Comparison of ENCODE assay signal across 8 cellular contexts in genomic region chr11:77637345-77638165, GRCh38.
A peak's percentile ranks its signal among the peaks of the same experiment; 100 is the strongest.
DNase-seq lines count a peak whose midpoint lies in the region; ATAC-seq and TF ChIP-seq lines count a peak whose summit lies in the region.

A gene with protein sequence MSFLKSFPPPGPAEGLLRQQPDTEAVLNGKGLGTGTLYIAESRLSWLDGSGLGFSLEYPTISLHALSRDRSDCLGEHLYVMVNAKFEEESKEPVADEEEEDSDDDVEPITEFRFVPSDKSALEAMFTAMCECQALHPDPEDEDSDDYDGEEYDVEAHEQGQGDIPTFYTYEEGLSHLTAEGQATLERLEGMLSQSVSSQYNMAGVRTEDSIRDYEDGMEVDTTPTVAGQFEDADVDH (minus strand): TSS chr11:77637794. CDS start chr11:77637714, 80 bp downstream.

- in situ Hi-C loops in astrocyte of the cerebellum (cut with HindIII; ENCODE audit: low sequenced_read_pairs), result no loop called here

- DNase-seq in NCI-H187 treated with DMSO at 0.1 percent for 48 hours (lab: John Stamatoyannopoulos, UW), result peak; percentile 48
- DNase-seq in T-helper 22 cell (ENCODE audit: low read depth), result peak; percentile 56
- peak; percentile 65 for DNase-seq in astrocyte of the cerebellum (ENCODE audit: low read depth)
- peak; percentile 82 to 85 for DNase-seq in hippocampal formation (lab: John Stamatoyannopoulos, UW)
- peak; percentile 96 for DNase-seq in retina
- DNase-seq in cortex of kidney (lab: John Stamatoyannopoulos, UW), result no peak

- ATAC-seq in GM18499 (IDR thresholded peaks at IDR 0.05; ENCODE audit: insufficient read depth, unreplicated experiment) (peak; percentile 88), HG02943 (IDR thresholded peaks at IDR 0.05; ENCODE audit: low read depth, unreplicated experiment) (peak; percentile 89)

- no peak for TF ChIP-seq CTCF in astrocyte of the cerebellum (IDR thresholded peaks at IDR 0.05; ENCODE audit: low read depth, low read length, missing control alignments)

- H3K4me3 ChIP-seq in astrocyte of the cerebellum (ENCODE audit: low read depth, low read length), result peak within 1 kb of the TSS; percentile 96
